24 cellular contexts compared by ENCODE assay signal in the genomic region with DNA sequence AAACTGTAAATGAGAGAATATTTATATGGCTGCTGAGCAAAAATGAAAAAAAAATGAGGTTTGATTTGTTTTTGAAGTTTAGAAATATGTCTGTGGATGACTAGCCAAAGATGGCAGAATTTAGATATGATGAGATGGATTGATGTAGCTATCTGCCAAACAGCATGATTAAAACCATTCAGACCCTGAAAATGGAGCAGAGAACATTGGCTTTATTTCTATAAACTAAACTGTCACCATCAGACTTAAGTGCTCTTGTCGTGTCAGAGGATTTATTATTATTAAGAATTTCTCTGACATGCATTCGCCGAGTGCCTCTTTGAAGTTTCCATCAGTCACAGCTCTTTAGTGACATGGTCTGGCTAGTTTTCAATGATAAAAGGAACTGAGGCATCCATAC.
"Had no signal": no experiment of that assay in that cellular context is flagged by ENCODE, and none has a peak within 500 bp of the region (broad histone marks: within the 10 kb centered on the region; RNA-seq: fewer than 3 reads in every experiment).

No MANE protein-coding gene starts in this region.

- H3K4me2 ChIP-seq: neural progenitor cell had no signal

- H3K9ac ChIP-seq: neural progenitor cell, parathyroid adenoma had no signal

- H2AFZ ChIP-seq: neural progenitor cell, parathyroid adenoma had no signal

- H3K27me3 ChIP-seq: neural progenitor cell, ovary, right lobe of liver, sigmoid colon, stomach, testis, tibial artery, transverse colon, upper lobe of right lung, uterus had no signal

- H3K4me3 ChIP-seq: neural progenitor cell, ovary, psoas muscle, right lobe of liver, sigmoid colon, stomach, testis, tibial artery, transverse colon, upper lobe of right lung, uterus had no signal

- DNase-seq: naive thymus-derived CD8-positive, alpha-beta T cell; nephron progenitor cell; occipital lobe; ovary; posterior cingulate gyrus; psoas muscle; right cardiac atrium; right lobe of liver; sigmoid colon; small intestine; stimulated activated CD4-positive, alpha-beta T cell treated with anti-CD3 and anti-CD28 coated beads, Interleukin-15, amount 100 ng/mL, for 24 hours; stimulated activated CD4-positive, alpha-beta T cell treated with anti-CD3 and anti-CD28 coated beads, Interleukin-2, amount 100 ng/mL, for 24 hours; stimulated activated CD4-positive, alpha-beta T cell treated with anti-CD3 and anti-CD28 coated beads, Interleukin-2, amount 100 ng/mL, for 48 hours; stimulated activated CD4-positive, alpha-beta T cell treated with anti-CD3 and anti-CD28 coated beads, Interleukin-4, amount 100 ng/mL, for 24 hours; stimulated activated naive B cell treated with anti-CD40 and anti-IgM and Interleukin-4, amounts not matched to agents 10 μg/mL and 1 μg/mL and 100 μg/mL, for 72 hours; stimulated activated naive CD4-positive, alpha-beta T cell treated with Interleukin-2 at 50 U/mL for 16 hours; stomach; testis; tibial artery; transverse colon; upper lobe of right lung; uterus had no signal

- H3K36me3 ChIP-seq: neural progenitor cell, ovary, right lobe of liver, sigmoid colon, stomach, tibial artery, transverse colon, upper lobe of right lung, uterus had no signal

- H3K9me3 ChIP-seq: ovary, psoas muscle, right lobe of liver, sigmoid colon, stomach, testis, tibial artery, transverse colon, upper lobe of right lung, uterus had no signal

- H3K79me2 ChIP-seq: parathyroid adenoma had no signal

- H3K27ac ChIP-seq: neural progenitor cell, ovary, parathyroid adenoma, psoas muscle, right lobe of liver, sigmoid colon, stomach, testis, tibial artery, transverse colon, upper lobe of right lung, uterus had no signal
